In the genomic region with DNA sequence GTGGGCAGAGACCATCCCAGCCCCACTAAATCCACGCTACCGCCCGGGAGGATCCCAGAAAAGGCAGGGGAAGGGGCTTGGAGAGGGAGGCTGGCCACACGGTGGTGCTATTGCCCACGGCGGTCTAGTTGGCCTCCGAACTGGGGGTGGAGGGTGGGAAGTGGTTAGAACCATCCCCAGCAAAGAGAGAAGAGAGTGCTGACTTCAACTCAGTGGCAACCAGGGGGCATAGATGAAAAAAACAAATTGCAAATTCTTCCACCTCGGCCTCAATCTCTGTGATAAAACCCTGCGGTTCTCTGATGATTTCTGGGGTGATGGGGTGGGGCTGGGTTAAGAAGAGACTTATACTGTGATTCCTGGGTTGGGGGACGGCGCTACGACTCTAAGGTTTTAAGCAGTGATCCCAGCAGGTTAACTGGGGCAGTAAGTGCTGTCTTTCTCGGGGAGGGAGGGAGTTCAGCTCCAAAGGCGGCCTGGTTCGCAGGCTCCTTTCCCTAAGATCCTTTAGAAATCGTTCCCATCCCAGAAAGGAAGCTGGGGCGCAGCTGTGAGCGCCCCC, we compare ENCODE assay signal across 8 cellular contexts.
A peak's percentile ranks its signal among the peaks of the same experiment; 100 is the strongest.
DNase-seq lines count a peak whose midpoint lies in the region; ATAC-seq and TF ChIP-seq lines count a peak whose summit lies in the region.

No MANE protein-coding gene starts in this region.

- peak; percentile 95 for TF ChIP-seq CTCF in cardiac fibroblast (IDR thresholded peaks at IDR 0.05; ENCODE audit: low read depth, low read length)

- DNase-seq in DMS79 (lab: John Stamatoyannopoulos, UW), result peak; percentile 28
- peak; percentile 66 for DNase-seq in NCI-H2227 treated with DMSO at 0.1 percent for 48 hours (lab: John Stamatoyannopoulos, UW)
- DNase-seq in activated CD4-positive, CD25-positive, alpha-beta regulatory T cell treated with anti-CD3 and anti-CD28 coated beads, Interleukin-2, amount 50 U/mL, for 16 hours (ENCODE audit: low read depth, low spot score), result peak; percentile 61
- peak; percentile 92 to 95 for DNase-seq in cardiac fibroblast (ENCODE audit: low read depth in 2 of 2)
- peak; percentile 93 for DNase-seq in iPS-NIHi7 (ENCODE audit: extremely low spot score)

- H3K4me3 ChIP-seq in cardiac fibroblast (replicated peaks in 1 of 2; ENCODE audit: low read depth in 2 of 2, low read length in 2 of 2), result no peak overlapping the region
- H3K4me3 ChIP-seq in skin epidermis, result peak overlapping the region; percentile 19 to 61 (median 48)

- H3K27ac ChIP-seq in skin epidermis, result peak overlapping the region; percentile 54 to 97 (median 88)

- ATAC-seq in HG02588 (IDR thresholded peaks at IDR 0.05; ENCODE audit: unreplicated experiment) (peak; percentile 49), GM21528 (IDR thresholded peaks at IDR 0.05; ENCODE audit: low FRiP score, unreplicated experiment) (no peak)

Comparison
In these comparisons a context has a peak if more than half of its experiments do, and no peak if none do; other contexts are left out.
1. DNase-seq: peak in every context shown above with its lines; median percentile 94 in cardiac fibroblast; 93 in iPS-NIHi7; 66 in NCI-H2227 treated with DMSO at 0.1 percent for 48 hours; 61 in activated CD4-positive, CD25-positive, alpha-beta regulatory T cell treated with anti-CD3 and anti-CD28 coated beads, Interleukin-2, amount 50 U/mL, for 16 hours; 28 in DMS79.
2. H3K4me3 ChIP-seq: peak in skin epidermis (7 of 7); none in cardiac fibroblast (0 of 2).